Comparison of ENCODE assay signal across 12 cellular contexts in the genomic region with DNA sequence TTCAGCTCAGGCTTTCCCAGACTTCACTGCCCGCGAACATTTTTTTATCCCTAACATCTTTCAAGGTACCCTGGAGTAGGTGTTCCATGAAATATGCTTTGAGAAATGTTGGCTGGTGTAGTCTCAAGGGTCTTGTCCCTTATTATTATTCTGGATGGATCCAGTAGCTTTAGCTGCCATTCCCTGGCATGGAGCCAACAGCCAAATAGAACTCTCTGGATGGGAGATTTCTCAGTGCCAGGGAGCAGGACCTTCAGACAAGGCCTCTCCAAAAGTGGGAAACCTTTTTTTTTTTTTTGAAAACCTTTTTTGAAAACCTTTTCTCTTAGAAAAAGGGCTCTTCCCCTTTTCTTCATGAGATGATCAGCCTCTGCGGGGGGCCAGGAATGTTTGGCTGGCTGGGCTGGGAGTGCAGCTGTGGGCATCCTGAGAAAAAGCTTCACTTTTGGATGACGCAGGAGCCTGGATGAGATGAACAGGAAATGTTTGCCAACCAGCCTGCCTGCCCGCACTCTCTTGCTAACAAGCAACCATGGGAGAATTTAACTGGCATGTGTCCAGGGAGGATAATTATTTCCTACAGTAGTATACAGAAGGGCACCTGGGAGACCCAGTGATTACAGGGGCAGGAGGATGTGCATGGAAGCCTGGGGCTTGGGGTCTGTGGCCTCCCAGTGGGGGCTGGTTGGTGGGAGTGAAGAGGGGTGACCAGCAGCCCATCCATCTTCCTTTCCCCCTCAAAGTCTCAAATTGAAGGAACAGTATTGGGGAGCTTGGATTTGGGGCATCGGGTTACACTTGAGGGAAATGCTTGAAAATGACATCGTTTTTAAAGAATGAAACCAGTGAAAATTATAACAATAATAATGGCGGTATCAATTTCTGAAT.
DNase-seq lines count a peak whose midpoint lies in the region; ATAC-seq lines count a peak whose summit lies in the region.
"Had no signal": no experiment of that assay in that cellular context is flagged by ENCODE, and none has a peak within 500 bp of the region (broad histone marks: within the 10 kb centered on the region; RNA-seq: fewer than 3 reads in every experiment).

No MANE protein-coding gene starts in this region.

- H3K4me3 Mint-ChIP-seq in effector memory CD8-positive, alpha-beta T cell, result no peak overlapping the region
- H3K4me3 Mint-ChIP-seq: activated naive CD8-positive, alpha-beta T cell; IgD-negative memory B cell; T-helper 17 cell had no signal

- no peaks in the 10 kb centered on the region for H3K9me3 Mint-ChIP-seq in effector memory CD8-positive, alpha-beta T cell

- no peak for ATAC-seq in effector memory CD8-positive, alpha-beta T cell (replicated peaks)
- no peak for ATAC-seq in HG03039 (IDR thresholded peaks at IDR 0.05; ENCODE audit: unreplicated experiment)
- ATAC-seq: T-helper 17 cell, upper lobe of right lung had no signal

- no peaks in the 10 kb centered on the region for H3K36me3 ChIP-seq in H7 (replicated peaks; ENCODE audit: control insufficient read depth, insufficient read depth, low read length)
- H3K36me3 ChIP-seq: upper lobe of right lung had no signal

- H3K27me3 Mint-ChIP-seq in effector memory CD8-positive, alpha-beta T cell, result peaks cover 21 to 26% of the 10 kb centered on the region in 2 donors

- DNase-seq in H7, result peak; percentile 39
- peak; percentile 75 for DNase-seq in NCI-H446 treated with DMSO at 0.1 percent for 48 hours (lab: John Stamatoyannopoulos, UW)
- peak; percentile 67 for DNase-seq in ecto neural progenitor cell (ENCODE audit: low spot score)
- DNase-seq in pons (ENCODE audit: low spot score), result peak; percentile 38
- no peak for DNase-seq in effector memory CD8-positive, alpha-beta T cell
- no peak for DNase-seq in RKO (ENCODE audit: low spot score)
- no peak for DNase-seq in cortex of kidney (lab: John Stamatoyannopoulos, UW)
- DNase-seq: T-helper 17 cell, upper lobe of right lung had no signal

- H3K27ac Mint-ChIP-seq in effector memory CD8-positive, alpha-beta T cell, result no peak overlapping the region
- H3K27ac Mint-ChIP-seq: activated naive CD8-positive, alpha-beta T cell; T-helper 17 cell had no signal

- H3K4me3 ChIP-seq in H7 (ENCODE audit: insufficient read depth, low read depth, low read length), result no peak overlapping the region
- H3K4me3 ChIP-seq: upper lobe of right lung had no signal

- no peaks in the 10 kb centered on the region for H3K27me3 ChIP-seq in H7 (ENCODE audit: control insufficient read depth, insufficient read depth, low read length)
- H3K27me3 ChIP-seq: upper lobe of right lung had no signal

- no peaks in the 10 kb centered on the region for H3K36me3 Mint-ChIP-seq in effector memory CD8-positive, alpha-beta T cell (ENCODE audit: insufficient read depth)

- H3K4me1 Mint-ChIP-seq in effector memory CD8-positive, alpha-beta T cell (ENCODE audit: low read depth in 2 of 2), result peaks cover 0 to 1% of the 10 kb centered on the region in 2 donors
- H3K4me1 Mint-ChIP-seq: IgD-negative memory B cell, T-helper 17 cell had no signal

Comparison
In these comparisons a context has a peak if more than half of its experiments do, and no peak if none do; other contexts are left out.
1. DNase-seq: peak in H7 (single experiment), NCI-H446 treated with DMSO at 0.1 percent for 48 hours (single experiment), ecto neural progenitor cell (single experiment) and pons (single experiment); none in effector memory CD8-positive, alpha-beta T cell (0 of 3), RKO (single experiment) and cortex of kidney (single experiment).